ENCODE assay signal across 18 cellular contexts in the genomic region with DNA sequence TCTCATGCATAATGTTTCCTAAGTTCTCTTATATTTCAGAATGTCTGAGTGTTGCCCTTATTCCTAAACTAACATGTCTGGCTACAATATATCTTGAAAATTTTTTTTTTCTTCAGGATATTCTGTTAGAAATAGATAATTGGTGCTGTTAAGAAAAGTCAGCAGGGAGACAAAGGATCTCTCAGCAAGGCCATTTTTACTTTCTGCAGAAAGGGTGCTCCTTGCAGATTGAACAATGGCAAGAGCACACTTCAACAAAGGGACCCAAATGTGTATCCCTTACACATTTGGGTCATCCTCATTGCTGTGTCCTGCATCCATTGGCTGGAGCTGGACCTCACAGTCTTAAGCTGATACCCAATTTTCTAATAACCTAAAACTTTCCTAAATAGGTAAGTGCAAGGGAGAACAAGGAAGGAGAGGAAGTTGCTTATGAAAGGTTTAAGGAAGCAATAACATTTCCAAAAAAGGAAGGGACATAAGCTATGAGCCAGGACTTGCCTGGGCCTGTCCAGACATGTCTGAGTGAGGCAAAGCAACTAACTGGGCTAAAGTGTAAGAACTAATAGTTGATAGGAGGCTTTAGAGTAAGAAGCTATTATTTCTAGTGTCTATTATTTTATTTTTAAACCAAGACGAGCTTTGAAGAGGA.
DNase-seq lines count a peak whose midpoint lies in the region; ATAC-seq and TF ChIP-seq lines count a peak whose summit lies in the region.
"Had no signal": no experiment of that assay in that cellular context is flagged by ENCODE, and none has a peak within 500 bp of the region (broad histone marks: within the 10 kb centered on the region; RNA-seq: fewer than 3 reads in every experiment).

No MANE protein-coding gene starts in this region.

- no peak overlapping the region for H3K9ac ChIP-seq in BLaER1 treated with 17β-estradiol and CSF1 and Interleukin-3, amounts not matched to agents 10 nM and 100 nM

- H3K4me1 ChIP-seq in BLaER1 treated with 17β-estradiol and CSF1 and Interleukin-3, amounts not matched to agents 10 nM and 100 nM, result peaks cover 0 to 9% (median 0%) of the 10 kb centered on the region in 10 experiments; a peak in 4 of 20 replicates
- H3K4me1 ChIP-seq in HEK293 (ENCODE audit: control insufficient read depth, insufficient read depth, low read length), result no peaks in the 10 kb centered on the region
- H3K4me1 ChIP-seq in right atrium auricular region, result no peaks in the 10 kb centered on the region
- H3K4me1 ChIP-seq: HAP-1, heart right ventricle, Peyer's patch had no signal

- H3K4me3 ChIP-seq in BLaER1 treated with 17β-estradiol and CSF1 and Interleukin-3, amounts not matched to agents 10 nM and 100 nM, result no peak overlapping the region
- H3K4me3 ChIP-seq in HEK293 (ENCODE audit: low read depth, low read length), result no peak overlapping the region
- no peak overlapping the region for H3K4me3 ChIP-seq in right atrium auricular region
- H3K4me3 ChIP-seq: HAP-1, heart right ventricle, Peyer's patch had no signal

- no peak for DNase-seq in WTC11 (ENCODE audit: low spot score)
- DNase-seq in glomerular visceral epithelial cell (ENCODE audit: extremely low spot score), result peak; percentile 14
- no peak for DNase-seq in right atrium auricular region (ENCODE audit: low spot score)
- DNase-seq in stimulated activated effector memory CD8-positive, alpha-beta T cell treated with anti-CD3 and anti-CD28 coated beads, Interleukin-12 subunit alpha, Interleukin-12 subunit beta, amount 100 ng/mL, for 72 hours (ENCODE audit: low spot score in 2 of 2), result no peak
- DNase-seq: activated effector memory CD4-positive, alpha-beta T cell treated with anti-CD3 and anti-CD28 coated beads, Interleukin-2, amount 50 U/mL, for 16 hours; CD8-positive, alpha-beta memory T cell; endodermal cell; heart right ventricle; left colon; naive B cell; NCI-H1092; Peyer's patch; right cardiac atrium; T-helper 17 cell had no signal

- no peaks in the 10 kb centered on the region for H3K36me3 ChIP-seq in BLaER1 treated with 17β-estradiol and CSF1 and Interleukin-3, amounts not matched to agents 10 nM and 100 nM
- H3K36me3 ChIP-seq in HEK293 (ENCODE audit: control insufficient read depth in 2 of 2, insufficient read depth in 1 of 2, low read length in 2 of 2) (no peaks in the 10 kb centered on the region), right atrium auricular region (no peaks in the 10 kb centered on the region)
- H3K36me3 ChIP-seq: HAP-1, heart right ventricle, Peyer's patch had no signal

- peaks cover 15% of the 10 kb centered on the region for H3K4me1 Mint-ChIP-seq in WTC11
- H3K4me1 Mint-ChIP-seq in stimulated activated effector memory CD8-positive, alpha-beta T cell treated with anti-CD3 and anti-CD28 coated beads, Interleukin-12 subunit alpha, Interleukin-12 subunit beta, amount 100 ng/mL, for 72 hours, result peaks cover 7% of the 10 kb centered on the region
- H3K4me1 Mint-ChIP-seq: CD8-positive, alpha-beta memory T cell; naive B cell; T-helper 17 cell had no signal

- POLR2A ChIA-PET in HEK293 (lab: Yijun Ruan, JAX) (no interaction called here), WTC11 (lab: Charles Lee) (no interaction called here)

- TF ChIP-seq CTCF in HEK293 (tag by site-specific recombination; IDR thresholded peaks at IDR 0.05) (no peak), WTC11 (IDR thresholded peaks at IDR 0.05) (no peak), right atrium auricular region (IDR thresholded peaks at IDR 0.05) (no peak)

- peaks cover 0 to 23% (median 0%) of the 10 kb centered on the region in 11 experiments; a peak in 10 of 22 replicates for H3K9me3 ChIP-seq in BLaER1 treated with 17β-estradiol and CSF1 and Interleukin-3, amounts not matched to agents 10 nM and 100 nM (replicated peaks in 1 of 11)
- H3K9me3 ChIP-seq in HEK293 (ENCODE audit: control insufficient read depth, insufficient read depth, low read depth, low read length), result no peaks in the 10 kb centered on the region
- H3K9me3 ChIP-seq in right atrium auricular region, result no peaks in the 10 kb centered on the region
- H3K9me3 ChIP-seq: HAP-1, Peyer's patch had no signal

- H3K27ac Mint-ChIP-seq in WTC11, result peak overlapping the region; percentile 60; the same call in 1 of the 2 replicates
- no peak overlapping the region for H3K27ac Mint-ChIP-seq in stimulated activated effector memory CD8-positive, alpha-beta T cell treated with anti-CD3 and anti-CD28 coated beads, Interleukin-12 subunit alpha, Interleukin-12 subunit beta, amount 100 ng/mL, for 72 hours
- H3K27ac Mint-ChIP-seq: CD8-positive, alpha-beta memory T cell; endodermal cell; naive B cell; T-helper 17 cell had no signal

- H3K36me3 Mint-ChIP-seq in WTC11, result peaks cover 27% of the 10 kb centered on the region
- no peaks in the 10 kb centered on the region for H3K36me3 Mint-ChIP-seq in stimulated activated effector memory CD8-positive, alpha-beta T cell treated with anti-CD3 and anti-CD28 coated beads, Interleukin-12 subunit alpha, Interleukin-12 subunit beta, amount 100 ng/mL, for 72 hours
- H3K36me3 Mint-ChIP-seq: CD8-positive, alpha-beta memory T cell; naive B cell had no signal

- 0 out of 2 replicates have a peak, but pooled peaks cover 5% of the 10 kb centered on the region for H3K27me3 Mint-ChIP-seq in WTC11 (ENCODE audit: low read depth)
- H3K27me3 Mint-ChIP-seq: naive B cell had no signal

- peaks cover 40% of the 10 kb centered on the region for H3K9me3 Mint-ChIP-seq in WTC11
- H3K9me3 Mint-ChIP-seq in stimulated activated effector memory CD8-positive, alpha-beta T cell treated with anti-CD3 and anti-CD28 coated beads, Interleukin-12 subunit alpha, Interleukin-12 subunit beta, amount 100 ng/mL, for 72 hours, result peaks cover 2% of the 10 kb centered on the region

- no peak overlapping the region for H3K4me3 Mint-ChIP-seq in WTC11
- H3K4me3 Mint-ChIP-seq in stimulated activated effector memory CD8-positive, alpha-beta T cell treated with anti-CD3 and anti-CD28 coated beads, Interleukin-12 subunit alpha, Interleukin-12 subunit beta, amount 100 ng/mL, for 72 hours, result no peak overlapping the region
- H3K4me3 Mint-ChIP-seq: CD8-positive, alpha-beta memory T cell; endodermal cell; naive B cell; T-helper 17 cell had no signal

- CTCF ChIA-PET in HEK293 (lab: Yijun Ruan, JAX), result interaction anchor here (1.0 kb wide), 1 partner anchor 11 kb away, joined by 3 read pairs; no protein-coding TSS in a partner anchor
- CTCF ChIA-PET in WTC11 (lab: Charles Lee), result interaction anchor here (1.0 kb wide), 1 partner anchor 12 kb away, joined by 5 read pairs; no protein-coding TSS in a partner anchor

- no peak overlapping the region for H3K4me2 ChIP-seq in BLaER1 treated with 17β-estradiol and CSF1 and Interleukin-3, amounts not matched to agents 10 nM and 100 nM

- ATAC-seq in WTC11, result no peak
- ATAC-seq in stimulated activated effector memory CD8-positive, alpha-beta T cell treated with anti-CD3 and anti-CD28 coated beads, Interleukin-12 subunit alpha, Interleukin-12 subunit beta, amount 100 ng/mL, for 72 hours, result no peak
- no peak for ATAC-seq in HG02642 (IDR thresholded peaks at IDR 0.05; ENCODE audit: poor library complexity, unreplicated experiment)
- ATAC-seq: heart right ventricle, left colon, right cardiac atrium, T-helper 17 cell had no signal

- no peaks in the 10 kb centered on the region for H4K20me1 ChIP-seq in BLaER1 treated with 17β-estradiol and CSF1 and Interleukin-3, amounts not matched to agents 10 nM and 100 nM

- no peaks in the 10 kb centered on the region for H3K27me3 ChIP-seq in BLaER1 treated with 17β-estradiol and CSF1 and Interleukin-3, amounts not matched to agents 10 nM and 100 nM
- no peaks in the 10 kb centered on the region for H3K27me3 ChIP-seq in right atrium auricular region
- H3K27me3 ChIP-seq: heart right ventricle, Peyer's patch had no signal

- H3K27ac ChIP-seq in BLaER1 treated with 17β-estradiol and CSF1 and Interleukin-3, amounts not matched to agents 10 nM and 100 nM, result peak overlapping the region in 6 of 11 experiments; percentile 12 to 58 (median 40); a peak in 10 of 22 replicates
- no peak overlapping the region; the same call in 1 of the 2 replicates for H3K27ac ChIP-seq in HEK293 (ENCODE audit: extremely low read depth, low read depth, low read length)
- H3K27ac ChIP-seq in right atrium auricular region, result no peak overlapping the region
- H3K27ac ChIP-seq: heart right ventricle, Peyer's patch had no signal

TF ChIP-seq in HEK293, 187 proteins besides CTCF, POLR2A, EP300 and RAD21:
- TF ChIP-seq SETDB1 (IDR thresholded peaks at IDR 0.05; ENCODE audit: insufficient read length, low read length) (peak; percentile 100), RBAK (tag by site-specific recombination; IDR thresholded peaks at IDR 0.05) (no peak), TRIM28 (IDR thresholded peaks at IDR 0.05; ENCODE audit: borderline replicate concordance, low read length) (peak; percentile 98), TCF7L2 (IDR thresholded peaks at IDR 0.05; ENCODE audit: borderline replicate concordance, low read depth, low read length) (no peak), ZNF837 (tag by site-specific recombination; IDR thresholded peaks at IDR 0.05) (no peak)

TF ChIP-seq in WTC11, 78 proteins besides CTCF, POLR2A, EP300 and RAD21 (continues in another document):
- TF ChIP-seq ESRRA (CRISPR knock-in tag; IDR thresholded peaks at IDR 0.05; ENCODE audit: borderline replicate concordance), result no peak
- TF ChIP-seq JAZF1 (CRISPR knock-in tag; IDR thresholded peaks at IDR 0.05), result no peak
- TF ChIP-seq, protein P1, sequence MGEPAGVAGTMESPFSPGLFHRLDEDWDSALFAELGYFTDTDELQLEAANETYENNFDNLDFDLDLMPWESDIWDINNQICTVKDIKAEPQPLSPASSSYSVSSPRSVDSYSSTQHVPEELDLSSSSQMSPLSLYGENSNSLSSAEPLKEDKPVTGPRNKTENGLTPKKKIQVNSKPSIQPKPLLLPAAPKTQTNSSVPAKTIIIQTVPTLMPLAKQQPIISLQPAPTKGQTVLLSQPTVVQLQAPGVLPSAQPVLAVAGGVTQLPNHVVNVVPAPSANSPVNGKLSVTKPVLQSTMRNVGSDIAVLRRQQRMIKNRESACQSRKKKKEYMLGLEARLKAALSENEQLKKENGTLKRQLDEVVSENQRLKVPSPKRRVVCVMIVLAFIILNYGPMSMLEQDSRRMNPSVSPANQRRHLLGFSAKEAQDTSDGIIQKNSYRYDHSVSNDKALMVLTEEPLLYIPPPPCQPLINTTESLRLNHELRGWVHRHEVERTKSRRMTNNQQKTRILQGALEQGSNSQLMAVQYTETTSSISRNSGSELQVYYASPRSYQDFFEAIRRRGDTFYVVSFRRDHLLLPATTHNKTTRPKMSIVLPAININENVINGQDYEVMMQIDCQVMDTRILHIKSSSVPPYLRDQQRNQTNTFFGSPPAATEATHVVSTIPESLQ (CRISPR knock-in tag; IDR thresholded peaks at IDR 0.05), result no peak
- TF ChIP-seq NR3C1 (CRISPR knock-in tag; conservative IDR thresholded peaks at IDR 0.05; ENCODE audit: low read depth), result no peak
- TF ChIP-seq, protein P2, sequence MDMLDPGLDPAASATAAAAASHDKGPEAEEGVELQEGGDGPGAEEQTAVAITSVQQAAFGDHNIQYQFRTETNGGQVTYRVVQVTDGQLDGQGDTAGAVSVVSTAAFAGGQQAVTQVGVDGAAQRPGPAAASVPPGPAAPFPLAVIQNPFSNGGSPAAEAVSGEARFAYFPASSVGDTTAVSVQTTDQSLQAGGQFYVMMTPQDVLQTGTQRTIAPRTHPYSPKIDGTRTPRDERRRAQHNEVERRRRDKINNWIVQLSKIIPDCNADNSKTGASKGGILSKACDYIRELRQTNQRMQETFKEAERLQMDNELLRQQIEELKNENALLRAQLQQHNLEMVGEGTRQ (CRISPR knock-in tag; IDR thresholded peaks at IDR 0.05), result no peak

Comparison
In these comparisons a context has a peak if more than half of its experiments do, and no peak if none do; other contexts are left out.
1. H3K27ac ChIP-seq: peak in BLaER1 treated with 17β-estradiol and CSF1 and Interleukin-3, amounts not matched to agents 10 nM and 100 nM (6 of 11); none in HEK293 (single experiment) and right atrium auricular region (0 of 2).